In the genomic region with DNA sequence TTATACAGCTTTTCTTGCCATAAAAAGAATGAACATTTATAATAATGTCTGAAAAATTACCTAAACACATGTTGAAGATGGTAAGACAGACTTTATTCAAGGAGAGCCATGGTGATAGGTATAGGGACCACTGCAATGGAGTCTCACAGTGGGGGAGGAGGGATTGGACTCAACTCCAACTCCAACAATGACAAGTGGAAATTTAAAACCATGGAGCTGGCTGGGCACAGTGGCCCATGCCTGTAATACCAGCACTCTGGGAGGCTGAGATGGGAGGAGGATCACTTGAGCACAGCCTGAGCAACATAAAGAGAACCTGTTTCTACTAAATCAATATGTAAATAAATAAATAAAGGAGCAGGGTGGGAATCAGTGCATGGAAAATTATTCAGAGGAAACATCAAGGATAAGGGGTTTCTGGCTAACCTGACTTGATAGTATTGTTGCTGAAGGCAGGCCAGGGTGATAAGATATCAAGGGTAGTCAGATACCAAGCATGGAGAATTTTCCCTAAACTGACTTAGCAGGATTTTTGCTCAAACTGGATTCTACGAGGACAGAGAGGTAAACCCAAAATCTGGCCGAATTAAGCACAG, we compare ENCODE assay signal across 29 cellular contexts.
"Had no signal": no experiment of that assay in that cellular context is flagged by ENCODE, and none has a peak within 500 bp of the region (broad histone marks: within the 10 kb centered on the region; RNA-seq: fewer than 3 reads in every experiment).

No MANE protein-coding gene starts in this region.

- H3K27ac Mint-ChIP-seq: activated naive CD4-positive, alpha-beta T cell treated with anti-CD3 and anti-CD28 coated beads, Interleukin-2, amount 10 ng/mL, durations not matched to agents 7 days and 5 days; activated naive CD8-positive, alpha-beta T cell treated with anti-CD3 and anti-CD28 coated beads, Interleukin-2, amount 10 ng/mL, durations not matched to agents 7 days and 5 days; brain; mesothelial cell of epicardium; naive B cell; nephron progenitor cell; stimulated activated naive CD8-positive, alpha-beta T cell treated with anti-CD3 and anti-CD28 coated beads, Interleukin-15, Interleukin-2, amounts not matched to agents 100 ng/mL and 50 ng/mL, for 24 hours; type B pancreatic cell had no signal

- H3K9me3 Mint-ChIP-seq: activated naive CD4-positive, alpha-beta T cell treated with anti-CD3 and anti-CD28 coated beads, Interleukin-2, amount 10 ng/mL, durations not matched to agents 7 days and 5 days; activated naive CD8-positive, alpha-beta T cell treated with anti-CD3 and anti-CD28 coated beads, Interleukin-2, amount 10 ng/mL, durations not matched to agents 7 days and 5 days; brain; naive B cell; nephron progenitor cell; stimulated activated naive CD8-positive, alpha-beta T cell treated with anti-CD3 and anti-CD28 coated beads, Interleukin-15, Interleukin-2, amounts not matched to agents 100 ng/mL and 50 ng/mL, for 24 hours; type B pancreatic cell had no signal

- H3K36me3 ChIP-seq: ascending aorta, cardiac muscle cell, colonic mucosa, neutrophil, right lobe of liver, thoracic aorta, uterus, WERI-Rb-1 had no signal

- H3K27ac ChIP-seq: ascending aorta, cardiac muscle cell, colonic mucosa, neutrophil, right lobe of liver, thoracic aorta, uterus, WERI-Rb-1 had no signal

- ATAC-seq: activated CD4-positive, CD25-positive, alpha-beta regulatory T cell treated with anti-CD3 and anti-CD28 coated beads, Interleukin-2, amount 50 U/mL, for 24 hours; left cardiac atrium; left ventricle myocardium superior; right lobe of liver had no signal

- H3K36me3 Mint-ChIP-seq: activated naive CD4-positive, alpha-beta T cell treated with anti-CD3 and anti-CD28 coated beads, Interleukin-2, amount 10 ng/mL, durations not matched to agents 7 days and 5 days; activated naive CD8-positive, alpha-beta T cell treated with anti-CD3 and anti-CD28 coated beads, Interleukin-2, amount 10 ng/mL, durations not matched to agents 7 days and 5 days; brain; mesothelial cell of epicardium; naive B cell; type B pancreatic cell had no signal

- H3K4me3 Mint-ChIP-seq: activated naive CD4-positive, alpha-beta T cell treated with anti-CD3 and anti-CD28 coated beads, Interleukin-2, amount 10 ng/mL, durations not matched to agents 7 days and 5 days; activated naive CD8-positive, alpha-beta T cell treated with anti-CD3 and anti-CD28 coated beads, Interleukin-2, amount 10 ng/mL, durations not matched to agents 7 days and 5 days; brain; mesothelial cell of epicardium; naive B cell; nephron progenitor cell; stimulated activated naive CD8-positive, alpha-beta T cell treated with anti-CD3 and anti-CD28 coated beads, Interleukin-15, Interleukin-2, amounts not matched to agents 100 ng/mL and 50 ng/mL, for 24 hours; type B pancreatic cell had no signal

- H3K27me3 ChIP-seq: ascending aorta, cardiac muscle cell, colonic mucosa, neutrophil, right lobe of liver, uterus had no signal

- DNase-seq: activated CD4-positive, alpha-beta T cell treated with anti-CD3 and anti-CD28 coated beads for 48 hours; activated CD4-positive, alpha-beta T cell treated with anti-CD3 and anti-CD28 coated beads, Interleukin-2, amount 50 U/mL, for 48 hours; activated CD8-positive, alpha-beta memory T cell treated with anti-CD3 and anti-CD28 coated beads, Interleukin-2, amount 50 U/mL, for 4 hours; activated gamma-delta T cell; activated naive CD4-positive, alpha-beta T cell treated with anti-CD3 and anti-CD28 coated beads, Interleukin-2, amount 10 ng/mL, durations not matched to agents 7 days and 5 days; activated naive CD8-positive, alpha-beta T cell treated with anti-CD3 and anti-CD28 coated beads, Interleukin-2, amount 10 ng/mL, durations not matched to agents 7 days and 5 days; activated T-cell treated with anti-CD3 and anti-CD28 coated beads, Interleukin-2, amount 50 U/mL, for 1 hour; cerebellar nuclear complex; colonic mucosa; effector CD8-positive, alpha-beta T cell; islet precursor cell; left cardiac atrium; left ventricle myocardium superior; mammary epithelial cell; naive B cell; nephron progenitor cell; right lobe of liver; stimulated activated CD4-positive, alpha-beta T cell treated with anti-CD3 and anti-CD28 coated beads, Interleukin-2, amount 100 ng/mL, for 48 hours; uterus; WERI-Rb-1 had no signal

- H3K4me1 Mint-ChIP-seq: activated naive CD4-positive, alpha-beta T cell treated with anti-CD3 and anti-CD28 coated beads, Interleukin-2, amount 10 ng/mL, durations not matched to agents 7 days and 5 days; activated naive CD8-positive, alpha-beta T cell treated with anti-CD3 and anti-CD28 coated beads, Interleukin-2, amount 10 ng/mL, durations not matched to agents 7 days and 5 days; brain; mesothelial cell of epicardium; naive B cell; nephron progenitor cell had no signal

- H3K4me1 ChIP-seq: ascending aorta, colonic mucosa, right lobe of liver, uterus had no signal

- H3K4me3 ChIP-seq: ascending aorta, cardiac muscle cell, colonic mucosa, right lobe of liver, thoracic aorta, uterus had no signal

- H3K27me3 Mint-ChIP-seq: brain; stimulated activated naive CD8-positive, alpha-beta T cell treated with anti-CD3 and anti-CD28 coated beads, Interleukin-15, Interleukin-2, amounts not matched to agents 100 ng/mL and 50 ng/mL, for 24 hours; type B pancreatic cell had no signal
